19 cellular contexts compared by ENCODE assay signal in the genomic region with DNA sequence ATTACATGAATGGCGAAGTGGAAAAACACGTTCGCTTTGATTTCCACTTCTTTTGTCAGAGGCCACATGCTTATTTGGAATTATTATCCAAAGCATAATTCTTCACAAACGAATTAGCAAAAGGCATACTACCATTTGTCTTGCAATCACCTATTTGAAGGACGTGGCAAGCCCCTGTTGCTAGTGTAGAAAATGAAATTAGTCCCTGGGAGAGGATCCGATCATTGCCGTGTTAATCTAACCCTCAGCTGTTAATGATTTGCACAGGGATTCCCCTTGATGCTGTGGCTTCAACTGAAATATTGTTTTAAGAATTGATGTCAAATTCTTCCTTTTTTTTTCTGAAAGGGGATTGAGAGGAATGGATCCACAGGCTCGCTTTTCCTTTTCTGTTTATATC. TPM values are rescaled to one million over a fixed set of nuclear protein-coding genes. Genes with fewer than 3 reads are reported as not detected.
DNase-seq lines count a peak whose midpoint lies in the region; TF ChIP-seq lines count a peak whose summit lies in the region.
"Had no signal": no experiment of that assay in that cellular context is flagged by ENCODE, and none has a peak within 500 bp of the region (broad histone marks: within the 10 kb centered on the region; RNA-seq: fewer than 3 reads in every experiment).

No MANE protein-coding gene starts in this region.

- H3K4me2 ChIP-seq in Karpas-422 (ENCODE audit: low read depth, low read length, poor library complexity, severe bottlenecking) = no peak overlapping the region

- H3K79me2 ChIP-seq in Karpas-422 (ENCODE audit: low read length) = no peaks in the 10 kb centered on the region

- H3K9me3 ChIP-seq in Karpas-422 (ENCODE audit: low read length) = no peaks in the 10 kb centered on the region; the same call in 1 of the 2 replicates
- H3K9me3 ChIP-seq: body of pancreas, sigmoid colon, upper lobe of right lung had no signal

- H3K9me3 Mint-ChIP-seq in immature natural killer cell = peaks cover 0 to 16% (median 7%) of the 10 kb centered on the region in 6 donors
- H3K9me3 Mint-ChIP-seq: memory B cell had no signal

- H3K4me3 Mint-ChIP-seq in immature natural killer cell = no peak overlapping the region
- H3K4me3 Mint-ChIP-seq: activated naive CD4-positive, alpha-beta T cell treated with anti-CD3 and anti-CD28 coated beads, Interleukin-2, amount 10 ng/mL, durations not matched to agents 7 days and 5 days; memory B cell had no signal

- H3K27ac Mint-ChIP-seq in immature natural killer cell = no peak overlapping the region
- H3K27ac Mint-ChIP-seq: activated naive CD4-positive, alpha-beta T cell treated with anti-CD3 and anti-CD28 coated beads, Interleukin-2, amount 10 ng/mL, durations not matched to agents 7 days and 5 days; memory B cell had no signal

- no peaks in the 10 kb centered on the region for H3K27me3 ChIP-seq in Karpas-422 (ENCODE audit: low read length)
- H3K27me3 ChIP-seq: body of pancreas, sigmoid colon, upper lobe of right lung had no signal

- H3K4me3 ChIP-seq in Karpas-422 (ENCODE audit: low read length) (no peak overlapping the region), lower leg skin (ENCODE audit: low read depth, poor library complexity, severe bottlenecking) (no peak overlapping the region)
- H3K4me3 ChIP-seq: body of pancreas, sigmoid colon, upper lobe of right lung had no signal

- DNase-seq in DMS53 (lab: John Stamatoyannopoulos, UW) = peak; percentile 57
- peak; percentile 58 for DNase-seq in NCI-H146 treated with DMSO at 0.1 percent for 48 hours (lab: John Stamatoyannopoulos, UW; ENCODE audit: unreplicated experiment)
- peak; percentile 58 for DNase-seq in dermis blood vessel endothelial cell
- DNase-seq in renal cortical epithelial cell (ENCODE audit: low read depth) = peak; percentile 66
- DNase-seq in Karpas-422 = no peak
- no peak for DNase-seq in lower leg skin (ENCODE audit: low spot score in 2 of 2)
- DNase-seq in immature natural killer cell = no peak
- DNase-seq: activated CD4-positive, CD25-positive, alpha-beta regulatory T cell treated with anti-CD3 and anti-CD28 coated beads, Interleukin-2, amount 50 U/mL, for 72 hours; activated CD8-positive, alpha-beta memory T cell treated with anti-CD3 and anti-CD28 coated beads, Interleukin-2, amount 50 U/mL, for 48 hours; activated naive CD4-positive, alpha-beta T cell treated with anti-CD3 and anti-CD28 coated beads, Interleukin-2, amount 10 ng/mL, durations not matched to agents 7 days and 5 days; body of pancreas; DND-41; NCI-H1694 treated with DMSO at 0.1 percent for 48 hours; NCI-H510A treated with DMSO at 0.1 percent for 48 hours; sigmoid colon; T-helper 2 cell; upper lobe of right lung had no signal

- TF ChIP-seq POLR2A in lower leg skin (IDR thresholded peaks at IDR 0.05) = no peak

- 60 to 64% methylated on average over 8 of the region's 8 CpGs for WGBS in lower leg skin, 2 donors

- H3K4me1 Mint-ChIP-seq in immature natural killer cell = no peaks in the 10 kb centered on the region
- H3K4me1 Mint-ChIP-seq: activated naive CD4-positive, alpha-beta T cell treated with anti-CD3 and anti-CD28 coated beads, Interleukin-2, amount 10 ng/mL, durations not matched to agents 7 days and 5 days; memory B cell had no signal

- H4K20me1 ChIP-seq in Karpas-422 (ENCODE audit: insufficient read depth, low read depth, low read length) = no peaks in the 10 kb centered on the region

- H3K27me3 Mint-ChIP-seq in immature natural killer cell (ENCODE audit: low read depth in 3 of 3) = peaks cover 0 to 4% (median 1%) of the 10 kb centered on the region in 3 donors
- H3K27me3 Mint-ChIP-seq: activated naive CD4-positive, alpha-beta T cell treated with anti-CD3 and anti-CD28 coated beads, Interleukin-2, amount 10 ng/mL, durations not matched to agents 7 days and 5 days; memory B cell had no signal

- H3K36me3 Mint-ChIP-seq in immature natural killer cell = no peaks in the 10 kb centered on the region
- H3K36me3 Mint-ChIP-seq: activated naive CD4-positive, alpha-beta T cell treated with anti-CD3 and anti-CD28 coated beads, Interleukin-2, amount 10 ng/mL, durations not matched to agents 7 days and 5 days; memory B cell had no signal

- no peaks in the 10 kb centered on the region for H3K4me1 ChIP-seq in Karpas-422 (ENCODE audit: low read length)
- H3K4me1 ChIP-seq: sigmoid colon, upper lobe of right lung had no signal

- 0 out of 2 replicates have a peak, but pooled peaks cover 2% of the 10 kb centered on the region for H3K9me2 ChIP-seq in Karpas-422 (replicated peaks; ENCODE audit: insufficient read depth, low read length)

- H2AFZ ChIP-seq in Karpas-422 (ENCODE audit: low read length) = no peak overlapping the region

- intact Hi-C loops in lower leg skin (cut with DNase I; ENCODE audit: low total_unique reads) = no loop called here

- H3K36me3 ChIP-seq in Karpas-422 (ENCODE audit: insufficient read depth, low read length) = no peaks in the 10 kb centered on the region
- H3K36me3 ChIP-seq: sigmoid colon, upper lobe of right lung had no signal

- H3K27ac ChIP-seq in Karpas-422 (ENCODE audit: low read length) = no peak overlapping the region
- H3K27ac ChIP-seq: body of pancreas, sigmoid colon, upper lobe of right lung had no signal

- TF ChIP-seq CTCF in lower leg skin (IDR thresholded peaks at IDR 0.05) = no peak

- H3K9ac ChIP-seq in Karpas-422 (ENCODE audit: low read length) = no peak overlapping the region

RNA-seq across cellular contexts. Expression of gene AGMO, which starts 4.6 kb away (rescaled TPM):
- total RNA-seq in dermis blood vessel endothelial cell = 1.9 and 6.7 TPM in 2 replicates
- total RNA-seq in renal cortical epithelial cell = 0.05 and 0.35 TPM in 2 replicates
- total RNA-seq in Karpas-422 (2014; rRNA removed; shearing (Covaris generic); ENCODE audit: low replicate concordance) = not detected in 2 replicates
- under 1 TPM in 3 of 4 donors, not detected in 1; 0.15 to 0.58 (median 0.22) TPM for total RNA-seq in lower leg skin
- not detected for polyA plus RNA-seq in immature natural killer cell
- polyA plus RNA-seq: BJ had no signal

Comparison
In these comparisons a context has a peak if more than half of its experiments do, and no peak if none do; other contexts are left out.
1. DNase-seq: peak in DMS53 (single experiment), NCI-H146 treated with DMSO at 0.1 percent for 48 hours (single experiment), dermis blood vessel endothelial cell (single experiment) and renal cortical epithelial cell (single experiment); none in Karpas-422 (single experiment), lower leg skin (0 of 2) and immature natural killer cell (0 of 3).